9 cellular contexts compared by ENCODE assay signal in the genomic region with DNA sequence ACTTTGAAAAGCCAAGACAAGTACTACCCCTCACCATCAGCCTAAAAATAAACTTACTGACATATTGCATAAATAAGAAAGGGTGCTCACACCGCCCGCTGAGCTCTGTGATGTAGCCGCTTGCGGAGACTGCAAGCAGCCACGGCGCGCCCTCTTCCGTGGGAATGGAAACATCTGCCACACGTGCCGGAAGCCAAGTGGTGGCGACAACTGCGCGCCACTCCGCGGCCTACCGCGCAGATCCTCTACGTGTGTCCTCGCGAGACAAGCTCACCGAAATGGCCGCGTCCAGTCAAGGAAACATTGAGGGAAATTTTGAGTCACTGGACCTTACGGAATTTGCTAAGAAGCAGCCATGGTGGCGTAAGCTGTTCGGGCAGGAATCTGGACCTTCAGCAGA. TPM values are rescaled to one million over a fixed set of nuclear protein-coding genes. Genes with fewer than 3 reads are reported as not detected.
DNase-seq lines count a peak whose midpoint lies in the region; ATAC-seq and TF ChIP-seq lines count a peak whose summit lies in the region.
"Not testable (repeated sequence)": the region's sequence is repeated elsewhere in the genome, so short reads cannot be mapped to it uniquely, and the experiment has no call there.
"Had no signal": no experiment of that assay in that cellular context is flagged by ENCODE, and none has a peak within 500 bp of the region (broad histone marks: within the 10 kb centered on the region; RNA-seq: fewer than 3 reads in every experiment).

No MANE protein-coding gene starts in this region.

- H3K9me3 Mint-ChIP-seq in CD8-positive, alpha-beta T cell; T-cell; activated T-helper 17 cell treated with anti-CD3 and anti-CD28 coated beads, Interleukin-2, amount 50 U/mL, for 72 hours; effector memory CD8-positive, alpha-beta T cell; naive thymus-derived CD8-positive, alpha-beta T cell: not testable (repeated sequence)

- TF ChIP-seq CTCF in CD8-positive, alpha-beta T cell (IDR thresholded peaks at IDR 0.05); HCT116 (IDR thresholded peaks at IDR 0.05 in 2 of 3, conservative IDR thresholded peaks at IDR 0.05 in 1 of 3; ENCODE audit: borderline replicate concordance in 1 of 3, insufficient read depth in 1 of 3, low read depth in 2 of 3, low read length in 2 of 3); testis (IDR thresholded peaks at IDR 0.05): not testable (repeated sequence)

- not testable (repeated sequence) for H3K4me3 ChIP-seq in CD8-positive, alpha-beta T cell (ENCODE audit: low read depth, low read length); HCT116 (replicated peaks in 1 of 2; ENCODE audit: low read depth in 1 of 2, low read length in 2 of 2); testis

- not testable (repeated sequence) for TF ChIP-seq POLR2A in HCT116 (IDR thresholded peaks at IDR 0.05; ENCODE audit: borderline replicate concordance, extremely low read depth, insufficient read depth, insufficient read length); testis (IDR thresholded peaks at IDR 0.05)

- H3K9me3 ChIP-seq in CD8-positive, alpha-beta T cell (ENCODE audit: low read length); HCT116 (ENCODE audit: control insufficient read depth in 1 of 2, insufficient read depth in 1 of 2, low read depth in 1 of 2, low read length in 2 of 2); testis: not testable (repeated sequence)

- not testable (repeated sequence) for DNase-seq in CD8-positive, alpha-beta T cell; HCT116 (ENCODE audit: low read depth, low spot score); T-cell; effector memory CD8-positive, alpha-beta T cell; left lobe of liver (ENCODE audit: low spot score); naive thymus-derived CD8-positive, alpha-beta T cell
- peak; percentile 23 for DNase-seq in testis

- CTCF ChIA-PET in CD8-positive, alpha-beta T cell (lab: Charles Lee) = interaction anchor here (0.8 to 1.6 kb wide), 4 partner anchors 8 to 29 kb away, joined by 3 to 4 read pairs (median 4); no protein-coding TSS in a partner anchor
- CTCF ChIA-PET in HCT116 (lab: Charles Lee) = not testable (repeated sequence)
- CTCF ChIA-PET in T-cell (lab: Charles Lee) = interaction anchor here in 1 of 2 donors (1.1 kb wide), 1 partner anchor 10 kb away, joined by 3 read pairs; no protein-coding TSS in a partner anchor

- BruUV-seq in HCT116 (replicated peaks; lab: Mats Ljungman, UMichigan) = not testable (repeated sequence)

- H3K9ac ChIP-seq in HCT116 (ENCODE audit: low read length) = not testable (repeated sequence)

- not testable (repeated sequence) for H3K79me2 ChIP-seq in HCT116 (ENCODE audit: insufficient read depth, low read length)

- intact Hi-C loops in CD8-positive, alpha-beta T cell (cut with DNase I, micrococcal nuclease); HCT116 (cut with micrococcal nuclease); testis (cut with DNase I; ENCODE audit: low total_unique reads): not testable (repeated sequence)

- ATAC-seq in CD8-positive, alpha-beta T cell = peak; percentile 87
- ATAC-seq in HCT116 = peak; percentile 52; the same call in 1 of the 2 replicates
- ATAC-seq in T-cell (replicated peaks in 1 of 4) = peak; percentile 60 to 87 (median 71)
- ATAC-seq in activated T-helper 17 cell treated with anti-CD3 and anti-CD28 coated beads, Interleukin-2, amount 50 U/mL, for 72 hours (replicated peaks) = peak; percentile 67
- peak; percentile 89 for ATAC-seq in effector memory CD8-positive, alpha-beta T cell (replicated peaks)
- peak; percentile 48 for ATAC-seq in left lobe of liver
- ATAC-seq in naive thymus-derived CD8-positive, alpha-beta T cell = peak; percentile 76 to 87

- not testable (repeated sequence) for H3K27ac ChIP-seq in CD8-positive, alpha-beta T cell (ENCODE audit: low read depth, low read length); HCT116 (ENCODE audit: low read depth, low read length); testis

- H3K4me1 Mint-ChIP-seq in CD8-positive, alpha-beta T cell (ENCODE audit: low read depth); T-cell; activated T-helper 17 cell treated with anti-CD3 and anti-CD28 coated beads, Interleukin-2, amount 50 U/mL, for 72 hours; effector memory CD8-positive, alpha-beta T cell (ENCODE audit: low read depth in 2 of 2); naive thymus-derived CD8-positive, alpha-beta T cell: not testable (repeated sequence)

- peaks cover 17% of the 10 kb centered on the region for H3K36me3 ChIP-seq in CD8-positive, alpha-beta T cell (ENCODE audit: insufficient read depth, low read length)
- peaks cover 27 to 31% of the 10 kb centered on the region in 2 experiments for H3K36me3 ChIP-seq in HCT116 (ENCODE audit: control insufficient read depth in 1 of 2, insufficient read depth in 2 of 2, low read length in 2 of 2)
- not testable (repeated sequence) for H3K36me3 ChIP-seq in testis (ENCODE audit: low read depth, missing control alignments)

- not testable (repeated sequence) for H3K4me2 ChIP-seq in HCT116 (ENCODE audit: low read length)

- H3K27me3 Mint-ChIP-seq in CD8-positive, alpha-beta T cell (ENCODE audit: low read depth); T-cell; activated T-helper 17 cell treated with anti-CD3 and anti-CD28 coated beads, Interleukin-2, amount 50 U/mL, for 72 hours; effector memory CD8-positive, alpha-beta T cell; naive thymus-derived CD8-positive, alpha-beta T cell: not testable (repeated sequence)

- not testable (repeated sequence) for H3K4me1 ChIP-seq in CD8-positive, alpha-beta T cell (ENCODE audit: insufficient read depth, low read length); HCT116 (ENCODE audit: control insufficient read depth in 1 of 2, insufficient read depth in 2 of 2, low read length in 2 of 2); testis

- H3K36me3 Mint-ChIP-seq in CD8-positive, alpha-beta T cell = peaks cover 35% of the 10 kb centered on the region
- H3K36me3 Mint-ChIP-seq in T-cell = peaks cover 32% of the 10 kb centered on the region
- peaks cover 47% of the 10 kb centered on the region for H3K36me3 Mint-ChIP-seq in activated T-helper 17 cell treated with anti-CD3 and anti-CD28 coated beads, Interleukin-2, amount 50 U/mL, for 72 hours (ENCODE audit: low read depth)
- peaks cover 32% of the 10 kb centered on the region for H3K36me3 Mint-ChIP-seq in effector memory CD8-positive, alpha-beta T cell (ENCODE audit: insufficient read depth)
- H3K36me3 Mint-ChIP-seq in naive thymus-derived CD8-positive, alpha-beta T cell = peaks cover 0 to 36% (median 2%) of the 10 kb centered on the region in 3 donors

- H3K27me3 ChIP-seq in CD8-positive, alpha-beta T cell (ENCODE audit: insufficient read depth, low read length); HCT116 (ENCODE audit: insufficient read depth, low read length); testis: not testable (repeated sequence)

- not testable (repeated sequence) for H3K27ac Mint-ChIP-seq in CD8-positive, alpha-beta T cell; T-cell; activated T-helper 17 cell treated with anti-CD3 and anti-CD28 coated beads, Interleukin-2, amount 50 U/mL, for 72 hours; effector memory CD8-positive, alpha-beta T cell; naive thymus-derived CD8-positive, alpha-beta T cell

- WGBS in testis, 2 donors = 63 to 78% methylated on average over 26 of the region's 26 CpGs

- not testable (repeated sequence) for H3K9me2 ChIP-seq in HCT116 (ENCODE audit: insufficient read depth)

- not testable (repeated sequence) for TF ChIP-seq RAD21 in HCT116 (IDR thresholded peaks at IDR 0.05; ENCODE audit: low read depth)

- POLR2A ChIA-PET in CD8-positive, alpha-beta T cell (lab: Charles Lee); HCT116 (lab: Charles Lee); T-cell (lab: Charles Lee); naive thymus-derived CD8-positive, alpha-beta T cell (lab: Charles Lee): not testable (repeated sequence)

- peaks cover 21% of the 10 kb centered on the region; the same call in 1 of the 2 replicates for H4K20me1 ChIP-seq in HCT116 (ENCODE audit: insufficient read depth)

- H3K4me3 Mint-ChIP-seq in CD8-positive, alpha-beta T cell; T-cell; activated T-helper 17 cell treated with anti-CD3 and anti-CD28 coated beads, Interleukin-2, amount 50 U/mL, for 72 hours; effector memory CD8-positive, alpha-beta T cell; naive thymus-derived CD8-positive, alpha-beta T cell: not testable (repeated sequence)

- RAD21 ChIA-PET in HCT116 (lab: Charles Lee; ENCODE audit: low non-redundant PET in 1 of 2, low total read pairs in 2 of 2, uncharacterized antibody in 2 of 2, unreplicated experiment in 2 of 2) = not testable (repeated sequence)

- not testable (repeated sequence) for H2AFZ ChIP-seq in HCT116 (ENCODE audit: low read depth, low read length, poor library complexity, severe bottlenecking)

RNA-seq across cellular contexts. Expression of a gene that starts 10.3 kb away (rescaled TPM):
- 100 to 1,000 TPM; 808 to 815 TPM for total RNA-seq in CD8-positive, alpha-beta T cell
- 868 TPM for total RNA-seq in HCT116 (2021; ENCODE audit: unreplicated experiment)
- 624 and 797 TPM in 2 replicates for polyA plus RNA-seq in HCT116 (2012)
- 100 to 1,000 TPM; 585 to 688 (median 639) TPM for total RNA-seq in T-cell
- 100 to 1,000 TPM; 887 to 907 TPM for total RNA-seq in activated T-helper 17 cell treated with anti-CD3 and anti-CD28 coated beads, Interleukin-2, amount 50 U/mL, for 72 hours
- total RNA-seq in left lobe of liver = 140 TPM
- 100 to 1,000 TPM; 697 to 751 TPM for total RNA-seq in naive thymus-derived CD8-positive, alpha-beta T cell
- polyA plus RNA-seq in naive thymus-derived CD8-positive, alpha-beta T cell = 100 to 1,000 TPM; 812 to 913 (median 878) TPM
- 100 to 1,000 TPM; 232 to 277 TPM for total RNA-seq in testis
- 387 TPM for polyA plus RNA-seq in testis (ENCODE audit: insufficient read depth, low read depth, low replicate concordance)

RNA-seq across cellular contexts. Expression of a gene that starts 56.9 kb away (rescaled TPM):
- total RNA-seq in CD8-positive, alpha-beta T cell = 10 to 100 TPM; 43.4 to 44.1 TPM
- total RNA-seq in HCT116 (2021; ENCODE audit: unreplicated experiment) (17.0 TPM), T-cell (10 to 100 TPM; 37.8 to 42.8 (median 39.7) TPM), left lobe of liver (10.6 TPM), testis (10 to 100 TPM; 33.6 to 34.7 TPM)
- polyA plus RNA-seq in HCT116 (2012) = 10.1 TPM in 2 replicates
- 10 to 100 TPM; 15.0 to 35.7 TPM for total RNA-seq in activated T-helper 17 cell treated with anti-CD3 and anti-CD28 coated beads, Interleukin-2, amount 50 U/mL, for 72 hours
- total RNA-seq in naive thymus-derived CD8-positive, alpha-beta T cell = 10 to 100 TPM; 57.8 to 64.2 TPM
- 10 to 100 TPM; 20.9 to 22.8 (median 21.8) TPM for polyA plus RNA-seq in naive thymus-derived CD8-positive, alpha-beta T cell
- 20.3 TPM for polyA plus RNA-seq in testis (ENCODE audit: insufficient read depth, low read depth, low replicate concordance)

RNA-seq across cellular contexts. Expression of a gene that starts 57.0 kb away (rescaled TPM):
- total RNA-seq in CD8-positive, alpha-beta T cell = 10 to 100 TPM; 60.9 to 69.1 TPM
- 39.3 TPM for total RNA-seq in HCT116 (2021; ENCODE audit: unreplicated experiment)
- polyA plus RNA-seq in HCT116 (2012) = 5.6 and 8.8 TPM in 2 replicates
- total RNA-seq in T-cell = 10 to 100 TPM; 21.6 to 40.6 (median 24.5) TPM
- total RNA-seq in activated T-helper 17 cell treated with anti-CD3 and anti-CD28 coated beads, Interleukin-2, amount 50 U/mL, for 72 hours = 10 to 100 TPM; 18.7 to 42.5 TPM
- 8.6 TPM for total RNA-seq in left lobe of liver
- 10 to 100 TPM; 28.1 to 32.9 TPM for total RNA-seq in naive thymus-derived CD8-positive, alpha-beta T cell
- polyA plus RNA-seq in naive thymus-derived CD8-positive, alpha-beta T cell = 1 to 10 TPM; 5.3 to 9.8 (median 7.9) TPM
- total RNA-seq in testis = 10 to 100 TPM; 34.9 to 36.7 TPM
- 11.4 TPM for polyA plus RNA-seq in testis (ENCODE audit: insufficient read depth, low read depth, low replicate concordance)

RNA-seq across cellular contexts. Expression of a gene that starts 59.9 kb away (rescaled TPM):
- under 1 TPM in 1 of 2 experiments, not detected in 1; 0.35 TPM for total RNA-seq in CD8-positive, alpha-beta T cell
- 26.8 TPM for total RNA-seq in HCT116 (2021; ENCODE audit: unreplicated experiment)
- polyA plus RNA-seq in HCT116 (2012) = 14.1 and 15.8 TPM in 2 replicates
- under 1 TPM in 3 of 5 donors, not detected in 2; 0.20 to 0.68 (median 0.39) TPM for total RNA-seq in T-cell
- total RNA-seq in activated T-helper 17 cell treated with anti-CD3 and anti-CD28 coated beads, Interleukin-2, amount 50 U/mL, for 72 hours = under 1 TPM in 1 of 2 donors, not detected in 1; 0.45 TPM
- not detected for total RNA-seq in left lobe of liver
- total RNA-seq in naive thymus-derived CD8-positive, alpha-beta T cell = not detected
- polyA plus RNA-seq in naive thymus-derived CD8-positive, alpha-beta T cell = not detected
- 10 to 100 TPM in 1 of 2 donors, 1 to 10 TPM in 1; 7.4 to 12.8 TPM for total RNA-seq in testis
- polyA plus RNA-seq in testis (ENCODE audit: insufficient read depth, low read depth, low replicate concordance) = 9.1 TPM
- total RNA-seq: Right ventricle myocardium superior had no signal
